In genomic region chr9:137590469-137591383, GRCh38 we compare ENCODE assay signal across 8 cellular contexts. TPM values are rescaled to one million over a fixed set of nuclear protein-coding genes. Genes with fewer than 3 reads are reported as not detected.
A peak's percentile ranks its signal among the peaks of the same experiment; 100 is the strongest.
DNase-seq lines count a peak whose midpoint lies in the region; ATAC-seq and TF ChIP-seq lines count a peak whose summit lies in the region.

Gene ZMYND19, minus strand, starts transcription at chr9:137590512. Its CDS starts 249 bp downstream, at chr9:137590263.

- peak; percentile 100 for DNase-seq in GM10248 (ENCODE audit: extremely low spot score)
- DNase-seq in NCI-H1092 treated with DMSO at 0.1 percent for 48 hours (lab: John Stamatoyannopoulos, UW): peak; percentile 89
- DNase-seq in SKM-1 treated with dmso at 0.1 percent for 144 hours (lab: John Stamatoyannopoulos, UW; ENCODE audit: unreplicated experiment): peak; percentile 88
- peak; percentile 93 to 95 for DNase-seq in activated naive CD4-positive, alpha-beta T cell treated with anti-CD3 and anti-CD28 coated beads, Interleukin-2, amount 50 U/mL, for 72 hours (ENCODE audit: low spot score in 2 of 2)
- peak; percentile 95 for DNase-seq in Right ventricle myocardium inferior (ENCODE audit: missing footprints)
- DNase-seq in trophoblast cell: peak; percentile 88 to 96
- DNase-seq in tibial artery: peak; percentile 83 to 92

- H2BK5ac ChIP-seq in trophoblast cell (ENCODE audit: low read depth, low read length, poor library complexity): peak within 1 kb of the TSS; percentile 63

- H3K4me2 ChIP-seq in trophoblast cell (ENCODE audit: low read length): peak within 1 kb of the TSS; percentile 95

- peak; percentile 81 for ATAC-seq in HG02610 (IDR thresholded peaks at IDR 0.05; ENCODE audit: unreplicated experiment)
- peak; percentile 96 to 98 for ATAC-seq in activated naive CD4-positive, alpha-beta T cell treated with anti-CD3 and anti-CD28 coated beads, Interleukin-2, amount 50 U/mL, for 72 hours
- ATAC-seq in Right ventricle myocardium inferior: peak; percentile 99

- peak within 1 kb of the TSS; percentile 91 for H3K9ac ChIP-seq in trophoblast cell (ENCODE audit: low read length)

- CTCF ChIA-PET in GM10248 (lab: Yijun Ruan, JAX): interaction anchor here (1.9 to 8.3 kb wide), 2 partner anchors 11 to 17 kb away, joined by 6 to 74 read pairs; partner anchors contain the start of gene DPH7

- TF ChIP-seq CTCF in GM10248 (IDR thresholded peaks at IDR 0.05; ENCODE audit: control extremely low read depth, extremely low read depth, low read depth, missing control alignments): no peak
- TF ChIP-seq CTCF in tibial artery (IDR thresholded peaks at IDR 0.05): peak in 1 of 2 experiments; percentile 8

- H3K79me1 ChIP-seq in trophoblast cell (ENCODE audit: low read length): peaks cover 6% of the 10 kb centered on the region

- H2BK120ac ChIP-seq in trophoblast cell (ENCODE audit: insufficient read depth, low read length, poor library complexity): peak within 1 kb of the TSS; percentile 44

- peak within 1 kb of the TSS; percentile 43 for H3K23ac ChIP-seq in trophoblast cell (ENCODE audit: low read length)

- H3K18ac ChIP-seq in trophoblast cell (ENCODE audit: low read length): peak within 1 kb of the TSS; percentile 92

- H3K27me3 ChIP-seq in trophoblast cell (ENCODE audit: insufficient read depth, low read length): no peaks in the 10 kb centered on the region
- H3K27me3 ChIP-seq in tibial artery: no peaks in the 10 kb centered on the region

- intact Hi-C loops in Right ventricle myocardium inferior (cut with DNase I) (no loop called here), tibial artery (cut with DNase I; ENCODE audit: low total_unique reads) (no loop called here)

- H3K27ac Mint-ChIP-seq in activated naive CD4-positive, alpha-beta T cell treated with anti-CD3 and anti-CD28 coated beads, Interleukin-2, amount 50 U/mL, for 72 hours: peak within 1 kb of the TSS; percentile 71 to 96

- H2AFZ ChIP-seq in trophoblast cell (ENCODE audit: insufficient read depth, low read length, poor library complexity): peak within 1 kb of the TSS; percentile 96

- no peak within 1 kb of the TSS for H2BK12ac ChIP-seq in trophoblast cell (ENCODE audit: low read length)

- peak within 1 kb of the TSS; percentile 97 for H3K4me3 ChIP-seq in trophoblast cell (ENCODE audit: low read depth, low read length)
- peak within 1 kb of the TSS; percentile 66 to 91 for H3K4me3 ChIP-seq in tibial artery

- POLR2A ChIA-PET in GM10248 (lab: Yijun Ruan, JAX): interaction anchor here (0.9 to 1.1 kb wide), 2 partner anchors 15 to 39 kb away, joined by 3 to 4 read pairs; partner anchors contain the start of gene MRPL41

- H3K9me3 ChIP-seq in trophoblast cell (ENCODE audit: insufficient read depth, low read depth, low read length) (no peaks in the 10 kb centered on the region), tibial artery (no peaks in the 10 kb centered on the region)

- H3K79me2 ChIP-seq in trophoblast cell (ENCODE audit: control insufficient read depth, insufficient read depth, low read length, poor library complexity): peaks cover 9% of the 10 kb centered on the region

- peak within 1 kb of the TSS; percentile 82 for H3K14ac ChIP-seq in trophoblast cell (ENCODE audit: low read length)

- peak within 1 kb of the TSS; percentile 83 for H4K8ac ChIP-seq in trophoblast cell (ENCODE audit: low read depth, low read length)

- H3K4ac ChIP-seq in trophoblast cell (ENCODE audit: low read depth, low read length): peak within 1 kb of the TSS; percentile 48

- H3K36me3 Mint-ChIP-seq in activated naive CD4-positive, alpha-beta T cell treated with anti-CD3 and anti-CD28 coated beads, Interleukin-2, amount 50 U/mL, for 72 hours: peaks cover 6 to 20% of the 10 kb centered on the region in 2 donors

- H4K91ac ChIP-seq in trophoblast cell (ENCODE audit: low read depth, low read length): peak within 1 kb of the TSS; percentile 66

- H3K4me1 ChIP-seq in trophoblast cell (ENCODE audit: control insufficient read depth in 1 of 2, insufficient read depth in 2 of 2, low read length in 2 of 2) (peaks cover 4 to 13% of the 10 kb centered on the region in 2 experiments), tibial artery (peaks cover 0 to 21% (median 16%) of the 10 kb centered on the region in 4 donors)

- H2AK5ac ChIP-seq in trophoblast cell (ENCODE audit: low read length): peak within 1 kb of the TSS; percentile 80

- WGBS in trophoblast cell (ENCODE audit: extremely low coverage, insufficient coverage, insufficient read length): no CpG with 5 or more reads among the region's 113 CpGs

- H3K9me3 Mint-ChIP-seq in activated naive CD4-positive, alpha-beta T cell treated with anti-CD3 and anti-CD28 coated beads, Interleukin-2, amount 50 U/mL, for 72 hours: no peaks in the 10 kb centered on the region

- H4K12ac ChIP-seq in trophoblast cell (ENCODE audit: low read depth, low read length): peak within 1 kb of the TSS; percentile 87

- H3K36me3 ChIP-seq in trophoblast cell (ENCODE audit: control insufficient read depth in 1 of 2, insufficient read depth in 2 of 2, low read length in 2 of 2) (peaks cover 29 to 32% of the 10 kb centered on the region in 2 experiments), tibial artery (peaks cover 9 to 30% (median 19%) of the 10 kb centered on the region in 3 donors)

- H3K27ac ChIP-seq in trophoblast cell (ENCODE audit: low read depth, low read length): peak within 1 kb of the TSS; percentile 52
- peak within 1 kb of the TSS; percentile 63 to 66 for H3K27ac ChIP-seq in tibial artery

RNA-seq across cellular contexts. Expression of gene ZMYND19, which starts in this region (rescaled TPM):
- 10 to 100 TPM; 32.9 to 63.5 TPM for total RNA-seq in activated naive CD4-positive, alpha-beta T cell treated with anti-CD3 and anti-CD28 coated beads, Interleukin-2, amount 50 U/mL, for 72 hours
- total RNA-seq in Right ventricle myocardium inferior: 10.8 TPM
- 17.6 and 18.7 TPM in 2 replicates for polyA plus RNA-seq in trophoblast cell (2013)

Comparison
In these comparisons a context has a peak if more than half of its experiments do, and no peak if none do; other contexts are left out.
1. Peak in every context shown above with its lines: DNase-seq, ATAC-seq, H3K4me3 ChIP-seq and H3K27ac ChIP-seq.